Comparison of ENCODE assay signal across 31 cellular contexts in genomic region chr17:36975922-36976515, GRCh38. TPM values are rescaled to one million over a fixed set of nuclear protein-coding genes. Genes with fewer than 3 reads are reported as not detected.
"Had no signal": no experiment of that assay in that cellular context is flagged by ENCODE, and none has a peak within 500 bp of the region (broad histone marks: within the 10 kb centered on the region; RNA-seq: fewer than 3 reads in every experiment).

No MANE protein-coding gene starts in this region.

- H3K9me3 Mint-ChIP-seq: endodermal cell; naive thymus-derived CD4-positive, alpha-beta T cell; nephron progenitor cell; stimulated activated memory B cell treated with anti-CD40 and anti-IgM and Interleukin-4, amounts not matched to agents 10 μg/mL and 1 μg/mL and 100 μg/mL, for 72 hours; stimulated activated naive CD8-positive, alpha-beta T cell treated with anti-CD3 and anti-CD28 coated beads, Interleukin-15, amount 100 ng/mL, for 72 hours had no signal

- H3K9me3 ChIP-seq: heart right ventricle, neutrophil, psoas muscle, spleen, testis, tibial nerve, upper lobe of right lung, vagina had no signal

- H3K4me3 ChIP-seq: heart right ventricle, psoas muscle, spleen, testis, tibial nerve, upper lobe of right lung, vagina had no signal

- DNase-seq: effector CD4-positive, alpha-beta T cell; endodermal cell; heart right ventricle; hypothalamus; kidney glomerular epithelial cell; naive thymus-derived CD4-positive, alpha-beta T cell; nephron progenitor cell; psoas muscle; retina; spleen; stimulated activated CD4-positive, alpha-beta T cell treated with anti-CD3 and anti-CD28 coated beads, Interleukin-15, amount 100 ng/mL, for 24 hours; stimulated activated CD4-positive, alpha-beta T cell treated with anti-CD3 and anti-CD28 coated beads, Interleukin-1b, Interleukin-23, amount 100 ng/mL, for 48 hours; stimulated activated CD4-positive, alpha-beta T cell treated with anti-CD3 and anti-CD28 coated beads, Interleukin-4, amount 100 ng/mL, for 24 hours; stimulated activated naive CD8-positive, alpha-beta T cell treated with anti-CD3 and anti-CD28 coated beads, Interleukin-15, amount 100 ng/mL, for 72 hours; testis; upper lobe of right lung had no signal

- ATAC-seq: heart right ventricle; naive thymus-derived CD4-positive, alpha-beta T cell; psoas muscle; sciatic nerve; stimulated activated memory B cell treated with anti-CD40 and anti-IgM and Interleukin-4, amounts not matched to agents 10 μg/mL and 1 μg/mL and 100 μg/mL, for 72 hours; stimulated activated naive CD8-positive, alpha-beta T cell treated with anti-CD3 and anti-CD28 coated beads, Interleukin-15, amount 100 ng/mL, for 72 hours; upper lobe of right lung had no signal

- H3K27me3 ChIP-seq: heart right ventricle, neutrophil, spleen, testis, tibial nerve, upper lobe of right lung, vagina had no signal

- H3K4me3 Mint-ChIP-seq: endodermal cell; naive thymus-derived CD4-positive, alpha-beta T cell; nephron progenitor cell; stimulated activated memory B cell treated with anti-CD40 and anti-IgM and Interleukin-4, amounts not matched to agents 10 μg/mL and 1 μg/mL and 100 μg/mL, for 72 hours; stimulated activated naive CD8-positive, alpha-beta T cell treated with anti-CD3 and anti-CD28 coated beads, Interleukin-15, amount 100 ng/mL, for 72 hours had no signal

- H3K36me3 ChIP-seq: tibial nerve, vagina had no signal

- H3K27me3 Mint-ChIP-seq: naive thymus-derived CD4-positive, alpha-beta T cell; stimulated activated memory B cell treated with anti-CD40 and anti-IgM and Interleukin-4, amounts not matched to agents 10 μg/mL and 1 μg/mL and 100 μg/mL, for 72 hours; stimulated activated naive CD8-positive, alpha-beta T cell treated with anti-CD3 and anti-CD28 coated beads, Interleukin-15, amount 100 ng/mL, for 72 hours had no signal

- H3K27ac Mint-ChIP-seq: endodermal cell; naive thymus-derived CD4-positive, alpha-beta T cell; nephron progenitor cell; stimulated activated memory B cell treated with anti-CD40 and anti-IgM and Interleukin-4, amounts not matched to agents 10 μg/mL and 1 μg/mL and 100 μg/mL, for 72 hours had no signal

- H3K27ac ChIP-seq: heart right ventricle, neutrophil, psoas muscle, spleen, testis, tibial nerve, upper lobe of right lung, vagina had no signal

- H3K4me1 ChIP-seq: testis, upper lobe of right lung had no signal

RNA-seq across cellular contexts. Expression of gene LHX1, which starts 38.7 kb away (rescaled TPM):
- total RNA-seq: dermis microvascular lymphatic vessel endothelial cell, endothelial cell of umbilical vein, liver, lung microvascular endothelial cell, mesenteric fat pad, mononuclear cell, osteoblast, psoas muscle, sciatic nerve, skeletal muscle tissue, spleen, subcutaneous adipose tissue, tibial nerve, upper lobe of right lung, vagina had no signal
- polyA plus RNA-seq: endothelial cell of umbilical vein; esophagus; heart right ventricle; liver; naive thymus-derived CD4-positive, alpha-beta T cell; psoas muscle; spleen had no signal
